ENCODE assay signal across 9 cellular contexts in the genomic region with DNA sequence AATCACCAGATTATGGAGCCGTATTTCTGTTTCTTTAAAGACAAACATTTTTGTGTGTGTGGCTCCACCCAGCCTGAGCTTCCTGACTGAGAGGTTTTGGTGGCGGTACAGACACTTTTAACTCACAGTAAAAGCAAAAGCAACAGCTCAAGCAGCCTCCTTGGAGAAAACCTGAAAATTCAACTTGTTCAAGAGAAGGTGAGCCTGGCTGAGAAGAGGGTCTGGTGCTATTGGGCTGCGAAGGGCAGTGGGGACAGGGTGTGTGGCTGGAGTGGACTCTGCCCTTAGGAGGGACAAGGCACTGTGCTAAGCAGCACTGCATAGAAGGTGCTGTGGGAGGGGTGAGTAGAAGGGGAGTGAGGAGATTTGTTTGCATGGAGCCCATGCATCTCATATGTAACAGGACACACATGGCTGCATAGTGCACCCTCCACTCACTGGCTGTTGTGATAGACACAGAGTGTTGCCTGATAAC. TPM values are rescaled to one million over a fixed set of nuclear protein-coding genes. Genes with fewer than 3 reads are reported as not detected.
DNase-seq lines count a peak whose midpoint lies in the region; ATAC-seq and TF ChIP-seq lines count a peak whose summit lies in the region.
"Had no signal": no experiment of that assay in that cellular context is flagged by ENCODE, and none has a peak within 500 bp of the region (broad histone marks: within the 10 kb centered on the region; RNA-seq: fewer than 3 reads in every experiment).

A gene (plus strand): TSS at position 125 of the 475 bp plus-strand sequence. CDS start 5,103 bp downstream, outside the sequence.

- no peaks in the 10 kb centered on the region for H3K4me1 Mint-ChIP-seq in endodermal cell

- peak within 1 kb of the TSS; percentile 47 to 76 for H3K9ac ChIP-seq in mucosa of rectum (ENCODE audit: low read depth in 1 of 2, low read length in 2 of 2)
- H3K9ac ChIP-seq in endodermal cell (ENCODE audit: extremely low read depth, low read length, poor library complexity, severe bottlenecking): no peak within 1 kb of the TSS

- peaks cover 0 to under 1% of the 10 kb centered on the region in 2 donors for H3K36me3 ChIP-seq in mucosa of rectum (ENCODE audit: control insufficient read depth in 2 of 2, insufficient read depth in 2 of 2, low read length in 2 of 2)
- H3K36me3 ChIP-seq in upper lobe of right lung: no peaks in the 10 kb centered on the region
- no peaks in the 10 kb centered on the region for H3K36me3 ChIP-seq in endodermal cell (ENCODE audit: control insufficient read depth, insufficient read depth, low read length)

- intact Hi-C loops in upper lobe of right lung (cut with DNase I): loop anchor here (10.0 kb wide), 1 partner anchor 50 kb away; no protein-coding TSS in a partner anchor

- H3K27me3 ChIP-seq in mucosa of rectum (ENCODE audit: control insufficient read depth in 2 of 2, insufficient read depth in 2 of 2, low read length in 2 of 2): no peaks in the 10 kb centered on the region
- H3K27me3 ChIP-seq in upper lobe of right lung: no peaks in the 10 kb centered on the region
- no peaks in the 10 kb centered on the region for H3K27me3 ChIP-seq in endodermal cell (ENCODE audit: control insufficient read depth, insufficient read depth, low read length, poor library complexity, severe bottlenecking)

- H3K9me3 Mint-ChIP-seq in endodermal cell: peaks cover 2% of the 10 kb centered on the region

- peak; percentile 65 for DNase-seq in activated naive CD4-positive, alpha-beta T cell treated with anti-CD3 and anti-CD28 coated beads, Interleukin-2, amount 50 U/mL, for 16 hours
- DNase-seq in upper lobe of right lung: no peak
- no peak for DNase-seq in GOT3 (lab: John Stamatoyannopoulos, UW)
- DNase-seq in EL: no peak
- DNase-seq in endodermal cell: no peak

- H3K9me3 ChIP-seq in mucosa of rectum (ENCODE audit: control insufficient read depth in 2 of 2, low read length in 2 of 2) (no peaks in the 10 kb centered on the region), upper lobe of right lung (no peaks in the 10 kb centered on the region), endodermal cell (ENCODE audit: control insufficient read depth, low read length) (peaks cover 11% of the 10 kb centered on the region)

- H3K27ac Mint-ChIP-seq in endodermal cell: no peak within 1 kb of the TSS

- ATAC-seq in GM18907 (IDR thresholded peaks at IDR 0.05; ENCODE audit: unreplicated experiment) (peak; percentile 70), HG03520 (IDR thresholded peaks at IDR 0.05; ENCODE audit: unreplicated experiment) (peak; percentile 47), upper lobe of right lung (peak; percentile 78)

- H3K4me3 Mint-ChIP-seq in endodermal cell: no peak within 1 kb of the TSS

- H3K27ac ChIP-seq in mucosa of rectum (ENCODE audit: low read depth in 2 of 2, low read length in 2 of 2): peak within 1 kb of the TSS; percentile 50 to 78
- peak within 1 kb of the TSS; percentile 88 for H3K27ac ChIP-seq in upper lobe of right lung
- H3K27ac ChIP-seq in endodermal cell (ENCODE audit: low read depth, low read length): no peak within 1 kb of the TSS

- H3K4me1 ChIP-seq in mucosa of rectum (ENCODE audit: control insufficient read depth in 2 of 2, insufficient read depth in 2 of 2, low read length in 2 of 2): peaks cover 0 to 4% of the 10 kb centered on the region in 2 donors
- peaks cover 5% of the 10 kb centered on the region for H3K4me1 ChIP-seq in upper lobe of right lung
- H3K4me1 ChIP-seq in endodermal cell (ENCODE audit: control insufficient read depth, insufficient read depth, low read length): no peaks in the 10 kb centered on the region

- H3K27me3 Mint-ChIP-seq in endodermal cell (ENCODE audit: insufficient read depth): peaks cover 7% of the 10 kb centered on the region

- TF ChIP-seq CTCF in upper lobe of right lung (IDR thresholded peaks at IDR 0.05): no peak
- TF ChIP-seq CTCF in endodermal cell (conservative IDR thresholded peaks at IDR 0.05): no peak

- 89 to 100% methylated on average over 1 to 3 of the region's 3 CpGs for WGBS in endodermal cell (ENCODE audit: insufficient coverage in 1 of 2, insufficient read length in 1 of 2), 2 experiments

- H3K36me3 Mint-ChIP-seq in endodermal cell (ENCODE audit: low read depth): no peaks in the 10 kb centered on the region

- H3K4me3 ChIP-seq in mucosa of rectum (ENCODE audit: low read length in 2 of 2) (peak within 1 kb of the TSS; percentile 67 to 76), upper lobe of right lung (peak within 1 kb of the TSS; percentile 61), endodermal cell (ENCODE audit: low read length) (no peak within 1 kb of the TSS)

RNA-seq across cellular contexts. Expression of the gene that starts here (rescaled TPM):
- total RNA-seq in upper lobe of right lung (47.0 TPM), endodermal cell (not detected)
- polyA plus RNA-seq in endodermal cell (2013, experiment 1 of 2): not detected
- polyA plus RNA-seq in endodermal cell (2013, experiment 2 of 2): not detected
- total RNA-seq: H1 had no signal
- polyA plus RNA-seq: H1 had no signal

Comparison
In these comparisons a context has a peak if more than half of its experiments do, and no peak if none do; other contexts are left out.
1. RNA of the gene that starts here (total RNA-seq): 47.0 TPM in upper lobe of right lung (single experiment); not detected in endodermal cell; every median in the first group is over 10 times any median in the second.
2. Peak in every context shown above with its lines, with median percentiles within 50 percentile points of each other: ATAC-seq.